Comparison of ENCODE assay signal across 1 cellular context in genomic region chr22:21926728-21927127, GRCh38.
TF ChIP-seq lines count a peak whose summit lies in the region.

No MANE protein-coding gene starts in this region.

TF ChIP-seq in HepG2, 621 proteins besides CTCF, POLR2A, EP300 and RAD21:
- no peak for TF ChIP-seq ZNF331 (CRISPR knock-in tag; IDR thresholded peaks at IDR 0.05)
- no peak for TF ChIP-seq ZNF44 (CRISPR knock-in tag; IDR thresholded peaks at IDR 0.05)
- no peak for TF ChIP-seq NR2C2 (CRISPR knock-in tag; IDR thresholded peaks at IDR 0.05; ENCODE audit: borderline replicate concordance)
- no peak for TF ChIP-seq MXD4 (CRISPR knock-in tag; IDR thresholded peaks at IDR 0.05)
- TF ChIP-seq ZBTB4 (CRISPR knock-in tag; IDR thresholded peaks at IDR 0.05; ENCODE audit: borderline replicate concordance), result no peak
- no peak for TF ChIP-seq NPAS2 (CRISPR knock-in tag; IDR thresholded peaks at IDR 0.05; ENCODE audit: borderline replicate concordance)
- TF ChIP-seq NFATC3 (CRISPR knock-in tag; IDR thresholded peaks at IDR 0.05), result no peak
- no peak for TF ChIP-seq IRF9 (CRISPR knock-in tag; IDR thresholded peaks at IDR 0.05; ENCODE audit: borderline replicate concordance)
- no peak for TF ChIP-seq NFRKB (IDR thresholded peaks at IDR 0.05)
- no peak for TF ChIP-seq MZF1 (CRISPR knock-in tag; IDR thresholded peaks at IDR 0.05; ENCODE audit: borderline replicate concordance)
- no peak for TF ChIP-seq MEIS2 (CRISPR knock-in tag; IDR thresholded peaks at IDR 0.05)
- no peak for TF ChIP-seq PRDM10 (CRISPR knock-in tag; IDR thresholded peaks at IDR 0.05; ENCODE audit: low read depth)
- no peak for TF ChIP-seq ZNF737 (CRISPR knock-in tag; IDR thresholded peaks at IDR 0.05; ENCODE audit: borderline replicate concordance)
- TF ChIP-seq GABPB1 (CRISPR knock-in tag; IDR thresholded peaks at IDR 0.05), result no peak
- no peak for TF ChIP-seq AKNA (CRISPR knock-in tag; IDR thresholded peaks at IDR 0.05; ENCODE audit: borderline replicate concordance)
- TF ChIP-seq PLRG1 (conservative IDR thresholded peaks at IDR 0.05), result no peak
TF ChIP-seq in HepG2: peak in this region for 0.
